24 cellular contexts compared by ENCODE assay signal in the genomic region with DNA sequence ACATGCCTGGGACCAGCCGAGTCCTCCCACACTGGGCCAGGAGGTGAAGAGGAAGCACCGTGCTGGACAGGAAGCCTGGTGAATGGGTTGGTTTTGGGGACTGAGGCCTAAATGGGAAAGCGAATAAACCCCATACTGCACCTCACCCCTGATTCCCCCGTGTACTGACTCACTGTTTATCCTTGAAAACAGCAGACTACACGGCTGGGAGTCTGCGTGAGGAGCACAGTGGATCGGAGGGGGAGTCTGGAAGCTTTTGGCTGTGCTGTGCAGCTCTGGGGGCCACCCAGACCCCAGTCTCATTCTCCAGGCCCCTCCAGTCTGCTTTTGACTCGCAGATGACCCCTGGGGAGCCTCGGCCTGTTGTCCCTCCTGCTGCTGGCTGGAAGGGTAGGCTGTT.
"Had no signal": no experiment of that assay in that cellular context is flagged by ENCODE, and none has a peak within 500 bp of the region (broad histone marks: within the 10 kb centered on the region; RNA-seq: fewer than 3 reads in every experiment).

No MANE protein-coding gene starts in this region.

- H2AFZ ChIP-seq: hepatocyte, parathyroid adenoma had no signal

- H3K4me2 ChIP-seq: hepatocyte, smooth muscle cell had no signal

- H3K27ac ChIP-seq: hepatocyte, left lung, neutrophil, parathyroid adenoma, right lobe of liver, stomach, testis, tibial artery had no signal

- DNase-seq: cerebellar nuclear complex; effector CD4-positive, alpha-beta T cell; head of caudate nucleus; left cardiac atrium; left lung; mesendoderm; midbrain; naive thymus-derived CD4-positive, alpha-beta T cell; stimulated activated CD4-positive, alpha-beta T cell treated with anti-CD3 and anti-CD28 coated beads, Interleukin-12 subunit alpha, Interleukin-12 subunit beta, amount 100 ng/mL, for 4 hours; stimulated activated CD4-positive, alpha-beta T cell treated with anti-CD3 and anti-CD28 coated beads, Interleukin-1b, Interleukin-23, amount 100 ng/mL, for 48 hours; stimulated activated CD4-positive, alpha-beta T cell treated with anti-CD3 and anti-CD28 coated beads, Interleukin-4, amount 100 ng/mL, for 1 hour; stimulated activated CD8-positive, alpha-beta memory T cell treated with anti-CD3 and anti-CD28 coated beads, Interleukin-4, amount 100 ng/mL, for 48 hours; stimulated activated naive CD4-positive, alpha-beta T cell; stomach; testis; tibial artery had no signal

- H3K27ac Mint-ChIP-seq: naive thymus-derived CD4-positive, alpha-beta T cell; progenitor cell of endocrine pancreas; type B pancreatic cell had no signal

- H3K27me3 ChIP-seq: dorsolateral prefrontal cortex, hepatocyte, left lung, neutrophil, right lobe of liver, stomach, testis, tibial artery had no signal

- H3K4me1 Mint-ChIP-seq: naive thymus-derived CD4-positive, alpha-beta T cell had no signal

- H3K79me2 ChIP-seq: hepatocyte, parathyroid adenoma had no signal

- H3K4me1 ChIP-seq: left lung, parathyroid adenoma, right lobe of liver, stomach, testis, tibial artery had no signal

- H3K36me3 Mint-ChIP-seq: type B pancreatic cell had no signal

- H3K4me3 ChIP-seq: dorsolateral prefrontal cortex, hepatocyte, left lung, right lobe of liver, smooth muscle cell, stomach, testis, tibial artery had no signal

- H3K36me3 ChIP-seq: left lung, neutrophil, right lobe of liver, stomach, tibial artery had no signal

- H3K4me3 Mint-ChIP-seq: naive thymus-derived CD4-positive, alpha-beta T cell; type B pancreatic cell had no signal

- H3K27me3 Mint-ChIP-seq: progenitor cell of endocrine pancreas, type B pancreatic cell had no signal

- H3K9me3 ChIP-seq: neutrophil, right lobe of liver, testis had no signal

- ATAC-seq: left cardiac atrium; left lung; naive thymus-derived CD4-positive, alpha-beta T cell; right lobe of liver had no signal
